19 cellular contexts compared by ENCODE assay signal in the genomic region with DNA sequence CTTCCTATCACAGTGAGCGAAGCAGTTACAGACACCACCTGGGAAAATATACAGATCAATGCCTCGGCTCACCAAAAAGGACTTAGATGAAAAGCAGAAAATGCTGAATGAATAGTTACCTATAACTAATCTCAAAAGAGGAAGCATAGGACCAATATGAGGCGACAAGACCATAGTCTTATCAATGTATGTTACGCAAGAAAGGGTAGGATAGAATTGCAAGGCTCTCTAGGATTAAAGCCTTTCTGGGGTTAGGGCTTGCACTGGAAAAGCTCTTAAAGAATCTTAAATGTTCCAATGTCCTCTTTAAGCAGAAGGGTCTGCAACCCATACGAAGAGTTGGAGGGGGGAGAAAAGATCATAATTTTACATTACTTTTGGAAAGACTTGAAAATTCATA.
"Had no signal": no experiment of that assay in that cellular context is flagged by ENCODE, and none has a peak within 500 bp of the region (broad histone marks: within the 10 kb centered on the region; RNA-seq: fewer than 3 reads in every experiment).

No MANE protein-coding gene starts in this region.

- H3K27ac Mint-ChIP-seq: immature natural killer cell; naive thymus-derived CD8-positive, alpha-beta T cell; nephron; neural progenitor cell; stimulated activated naive CD8-positive, alpha-beta T cell treated with anti-CD3 and anti-CD28 coated beads, Interleukin-15, Interleukin-2, amounts not matched to agents 100 ng/mL and 50 ng/mL, for 24 hours had no signal

- H3K4me3 Mint-ChIP-seq: immature natural killer cell; naive thymus-derived CD8-positive, alpha-beta T cell; nephron; stimulated activated naive CD8-positive, alpha-beta T cell treated with anti-CD3 and anti-CD28 coated beads, Interleukin-15, Interleukin-2, amounts not matched to agents 100 ng/mL and 50 ng/mL, for 24 hours had no signal

- H3K9me3 Mint-ChIP-seq: naive thymus-derived CD8-positive, alpha-beta T cell; nephron; stimulated activated naive CD8-positive, alpha-beta T cell treated with anti-CD3 and anti-CD28 coated beads, Interleukin-15, Interleukin-2, amounts not matched to agents 100 ng/mL and 50 ng/mL, for 24 hours had no signal

- H3K36me3 Mint-ChIP-seq: immature natural killer cell had no signal

- DNase-seq: hypothalamus; immature natural killer cell; kidney; left colon; left lung; lower lobe of right lung; mammary epithelial cell; mesenchymal stem cell; naive thymus-derived CD8-positive, alpha-beta T cell; occipital lobe; right lobe of liver; stimulated activated CD4-positive, alpha-beta T cell treated with anti-CD3 and anti-CD28 coated beads, Interleukin-1b, Interleukin-23, amount 100 ng/mL, for 48 hours; stimulated activated CD4-positive, alpha-beta T cell treated with anti-CD3 and anti-CD28 coated beads, Interleukin-4, amount 100 ng/mL, for 1 hour; stimulated activated naive CD4-positive, alpha-beta T cell; tibial artery; upper lobe of right lung had no signal

- H3K4me1 Mint-ChIP-seq: immature natural killer cell, nephron had no signal

- ATAC-seq: left colon; left lung; lower lobe of right lung; naive thymus-derived CD8-positive, alpha-beta T cell; right lobe of liver; upper lobe of right lung had no signal
